18 cellular contexts compared by ENCODE assay signal in the genomic region with DNA sequence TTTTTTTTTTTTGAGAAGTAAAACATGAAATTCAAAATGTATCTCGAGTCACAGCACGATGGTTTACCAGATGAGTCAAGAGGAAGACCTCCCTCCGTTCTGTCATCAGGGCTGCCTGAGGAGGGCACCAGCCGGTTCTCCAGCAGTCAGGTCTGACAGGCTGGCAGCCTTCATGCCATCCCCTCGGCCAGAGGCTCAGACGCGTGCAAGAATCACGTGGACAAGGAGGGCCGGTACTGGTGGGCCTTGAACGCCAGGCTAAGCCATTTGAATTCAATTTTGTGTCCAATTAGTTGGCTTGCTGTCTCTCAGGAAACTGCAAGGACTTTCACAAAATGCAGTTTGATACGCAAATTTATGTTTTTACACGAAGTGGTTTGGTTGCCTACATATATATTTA.
DNase-seq lines count a peak whose midpoint lies in the region; ATAC-seq lines count a peak whose summit lies in the region.
"Had no signal": no experiment of that assay in that cellular context is flagged by ENCODE, and none has a peak within 500 bp of the region (broad histone marks: within the 10 kb centered on the region; RNA-seq: fewer than 3 reads in every experiment).

No MANE protein-coding gene starts in this region.

- CTCF ChIA-PET in activated naive CD4-positive, alpha-beta T cell treated with anti-CD3 and anti-CD28 coated beads, Interleukin-2, amount 10 ng/mL, durations not matched to agents 7 days and 5 days (lab: Charles Lee) = no interaction called here
- CTCF ChIA-PET in activated naive CD4-positive, alpha-beta T cell treated with anti-CD3 and anti-CD28 coated beads for 36 hours (lab: Charles Lee) = interaction anchor here (0.5 kb wide), 1 partner anchor 17 kb away, joined by 3 read pairs; no protein-coding TSS in a partner anchor

- H3K27me3 Mint-ChIP-seq in activated naive CD4-positive, alpha-beta T cell treated with anti-CD3 and anti-CD28 coated beads, Interleukin-2, amount 10 ng/mL, durations not matched to agents 7 days and 5 days = peaks cover 2% of the 10 kb centered on the region
- H3K27me3 Mint-ChIP-seq in activated naive CD4-positive, alpha-beta T cell treated with anti-CD3 and anti-CD28 coated beads for 36 hours (ENCODE audit: low read depth) = peaks cover 6% of the 10 kb centered on the region

- H3K4me3 Mint-ChIP-seq in activated naive CD4-positive, alpha-beta T cell treated with anti-CD3 and anti-CD28 coated beads, Interleukin-2, amount 10 ng/mL, durations not matched to agents 7 days and 5 days = no peak overlapping the region
- no peak overlapping the region for H3K4me3 Mint-ChIP-seq in activated naive CD4-positive, alpha-beta T cell treated with anti-CD3 and anti-CD28 coated beads for 36 hours
- H3K4me3 Mint-ChIP-seq: CD14-positive monocyte; CD4-positive, alpha-beta memory T cell; HFFc6 had no signal

- H3K4me1 Mint-ChIP-seq in activated naive CD4-positive, alpha-beta T cell treated with anti-CD3 and anti-CD28 coated beads, Interleukin-2, amount 10 ng/mL, durations not matched to agents 7 days and 5 days = no peaks in the 10 kb centered on the region
- no peaks in the 10 kb centered on the region for H3K4me1 Mint-ChIP-seq in activated naive CD4-positive, alpha-beta T cell treated with anti-CD3 and anti-CD28 coated beads for 36 hours (ENCODE audit: low read depth)
- H3K4me1 Mint-ChIP-seq: CD14-positive monocyte; CD4-positive, alpha-beta memory T cell had no signal

- peak overlapping the region; percentile 11 for H3K27ac Mint-ChIP-seq in activated naive CD4-positive, alpha-beta T cell treated with anti-CD3 and anti-CD28 coated beads, Interleukin-2, amount 10 ng/mL, durations not matched to agents 7 days and 5 days
- H3K27ac Mint-ChIP-seq in activated naive CD4-positive, alpha-beta T cell treated with anti-CD3 and anti-CD28 coated beads for 36 hours = no peak overlapping the region
- H3K27ac Mint-ChIP-seq: CD14-positive monocyte; CD4-positive, alpha-beta memory T cell; HFFc6 had no signal

- intact Hi-C loops in activated naive CD4-positive, alpha-beta T cell treated with anti-CD3 and anti-CD28 coated beads for 36 hours (cut with micrococcal nuclease) = no loop called here

- H3K36me3 Mint-ChIP-seq in activated naive CD4-positive, alpha-beta T cell treated with anti-CD3 and anti-CD28 coated beads, Interleukin-2, amount 10 ng/mL, durations not matched to agents 7 days and 5 days = no peaks in the 10 kb centered on the region
- H3K36me3 Mint-ChIP-seq in activated naive CD4-positive, alpha-beta T cell treated with anti-CD3 and anti-CD28 coated beads for 36 hours (ENCODE audit: low read depth) = no peaks in the 10 kb centered on the region
- H3K36me3 Mint-ChIP-seq: CD14-positive monocyte; CD4-positive, alpha-beta memory T cell had no signal

- no peaks in the 10 kb centered on the region for H3K9me3 Mint-ChIP-seq in activated naive CD4-positive, alpha-beta T cell treated with anti-CD3 and anti-CD28 coated beads, Interleukin-2, amount 10 ng/mL, durations not matched to agents 7 days and 5 days
- no peaks in the 10 kb centered on the region for H3K9me3 Mint-ChIP-seq in activated naive CD4-positive, alpha-beta T cell treated with anti-CD3 and anti-CD28 coated beads for 36 hours
- H3K9me3 Mint-ChIP-seq: CD14-positive monocyte had no signal

- ATAC-seq in GM21576 (IDR thresholded peaks at IDR 0.05; ENCODE audit: unreplicated experiment) = no peak
- no peak for ATAC-seq in GM21529 (IDR thresholded peaks at IDR 0.05; ENCODE audit: unreplicated experiment)
- ATAC-seq: HCT116 had no signal

- DNase-seq in activated naive CD4-positive, alpha-beta T cell treated with anti-CD3 and anti-CD28 coated beads, Interleukin-2, amount 10 ng/mL, durations not matched to agents 7 days and 5 days = no peak
- no peak for DNase-seq in activated naive CD4-positive, alpha-beta T cell treated with anti-CD3 and anti-CD28 coated beads for 36 hours
- DNase-seq in cerebellar cortex (ENCODE audit: low spot score) (peak; percentile 27), mesenteric fat pad (ENCODE audit: low spot score) (peak; percentile 64), NCI-H2227 (lab: John Stamatoyannopoulos, UW; ENCODE audit: unreplicated experiment) (no peak)
- DNase-seq: 8988T; CD4-positive, alpha-beta memory T cell; DMS153; DMS79 treated with DMSO at 0.1 percent for 48 hours; EL; GOT3; H7; HFFc6; IMR-90 had no signal

Comparison
In these comparisons a context has a peak if more than half of its experiments do, and no peak if none do; other contexts are left out.
1. DNase-seq: peak in cerebellar cortex (single experiment) and mesenteric fat pad (single experiment); none in activated naive CD4-positive, alpha-beta T cell treated with anti-CD3 and anti-CD28 coated beads, Interleukin-2, amount 10 ng/mL, durations not matched to agents 7 days and 5 days (single experiment), activated naive CD4-positive, alpha-beta T cell treated with anti-CD3 and anti-CD28 coated beads for 36 hours (single experiment) and NCI-H2227 (single experiment).